In the genomic region with DNA sequence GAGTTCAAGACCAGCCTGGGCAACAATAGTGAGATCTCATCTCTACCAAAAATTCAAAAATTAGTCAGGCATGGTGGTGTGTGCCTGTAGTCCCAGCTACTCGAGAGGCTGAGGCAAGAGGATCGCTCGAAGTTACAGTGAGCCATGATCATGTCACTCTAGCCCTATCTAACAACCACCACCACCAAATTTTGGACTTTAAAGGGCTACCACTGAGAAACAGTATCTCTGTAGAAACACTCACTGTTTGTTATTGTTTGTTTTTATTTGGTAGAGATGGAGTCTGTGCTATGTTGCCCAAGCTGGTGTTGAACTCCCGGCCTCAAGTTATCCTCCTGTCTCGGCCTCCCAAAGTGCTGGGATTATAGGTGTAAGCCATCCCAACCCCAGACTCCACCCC, we compare ENCODE assay signal across 10 cellular contexts. TPM values are rescaled to one million over a fixed set of nuclear protein-coding genes. Genes with fewer than 3 reads are reported as not detected.
A peak's percentile ranks its signal among the peaks of the same experiment; 100 is the strongest.
DNase-seq lines count a peak whose midpoint lies in the region; ATAC-seq, FAIRE-seq and TF ChIP-seq lines count a peak whose summit lies in the region.
"Had no signal": no experiment of that assay in that cellular context is flagged by ENCODE, and none has a peak within 500 bp of the region (broad histone marks: within the 10 kb centered on the region; RNA-seq: fewer than 3 reads in every experiment).

No MANE protein-coding gene starts in this region.

- H3K9me3 Mint-ChIP-seq in stimulated activated naive CD8-positive, alpha-beta T cell treated with anti-CD3 and anti-CD28 coated beads, Interleukin-15, Interleukin-2, amounts not matched to agents 100 ng/mL and 50 ng/mL, for 24 hours = no peaks in the 10 kb centered on the region
- no peaks in the 10 kb centered on the region for H3K9me3 Mint-ChIP-seq in naive B cell

- CTCF ChIA-PET in GM12878 (lab: Yijun Ruan, JAX) = interaction anchor here (0.7 to 7.9 kb wide), 14 partner anchors 9 to 250 kb away, joined by 3 to 82 read pairs (median 7); no protein-coding TSS in a partner anchor

- peak overlapping the region; percentile 93 for H3K27ac Mint-ChIP-seq in stimulated activated naive CD8-positive, alpha-beta T cell treated with anti-CD3 and anti-CD28 coated beads, Interleukin-15, Interleukin-2, amounts not matched to agents 100 ng/mL and 50 ng/mL, for 24 hours
- peak overlapping the region; percentile 19 to 99 (median 87) for H3K27ac Mint-ChIP-seq in naive B cell

- H3K27me3 Mint-ChIP-seq in stimulated activated naive CD8-positive, alpha-beta T cell treated with anti-CD3 and anti-CD28 coated beads, Interleukin-15, Interleukin-2, amounts not matched to agents 100 ng/mL and 50 ng/mL, for 24 hours = no peaks in the 10 kb centered on the region
- H3K27me3 Mint-ChIP-seq in naive B cell = no peaks in the 10 kb centered on the region

- intact Hi-C loops in GM12878 (cut with micrococcal nuclease; ENCODE audit: unreplicated experiment) = loop anchor here (1.0 to 10.0 kb wide), 4 partner anchors 12 to 479 kb away; a partner anchor contains a TSS

- peak overlapping the region; percentile 44 for H3K4me2 ChIP-seq in GM12878 (ENCODE audit: control insufficient read depth, insufficient read depth)

- no peaks in the 10 kb centered on the region for H3K27me3 ChIP-seq in GM12878 (replicated peaks in 1 of 2; ENCODE audit: control insufficient read depth in 2 of 2, insufficient read depth in 2 of 2, low read length in 1 of 2)

- no TSS peak for BruUV-seq in GM12878 (replicated peaks; lab: Mats Ljungman, UMichigan)

- DNase-seq in stimulated activated naive CD8-positive, alpha-beta T cell treated with anti-CD3 and anti-CD28 coated beads, Interleukin-15, Interleukin-2, amounts not matched to agents 100 U/mL and 50 U/mL, for 24 hours = no peak
- DNase-seq in GM12878 (ENCODE audit: low read depth, low spot score) (no peak), naive B cell (no peak)
- no peak for DNase-seq in effector CD8-positive, alpha-beta T cell (lab: John Stamatoyannopoulos, UW)
- DNase-seq in stimulated activated CD4-positive, alpha-beta T cell treated with anti-CD3 and anti-CD28 coated beads, Interleukin-4, amount 100 ng/mL, for 1 hour = no peak
- DNase-seq in activated CD8-positive, alpha-beta memory T cell treated with anti-CD3 and anti-CD28 coated beads, Interleukin-2, amount 50 U/mL, for 48 hours = no peak
- DNase-seq: activated CD4-positive, CD25-positive, alpha-beta regulatory T cell treated with anti-CD3 and anti-CD28 coated beads, Interleukin-2, amount 50 U/mL, for 72 hours; NCI-H510A had no signal

- peak overlapping the region; percentile 79 for H3K4me3 Mint-ChIP-seq in stimulated activated naive CD8-positive, alpha-beta T cell treated with anti-CD3 and anti-CD28 coated beads, Interleukin-15, Interleukin-2, amounts not matched to agents 100 ng/mL and 50 ng/mL, for 24 hours
- H3K4me3 Mint-ChIP-seq in naive B cell = peak overlapping the region in 4 of 8 donors; percentile 0 to 90 (median 46)

- no peak for TF ChIP-seq CTCF in GM12878 (IDR thresholded peaks at IDR 0.05 in 2 of 3, conservative IDR thresholded peaks at IDR 0.05 in 1 of 3; ENCODE audit: control insufficient read depth in 2 of 3, extremely low read depth in 1 of 3, insufficient read depth in 1 of 3, low read depth in 3 of 3, low read length in 3 of 3)

- no peaks in the 10 kb centered on the region for H3K9me3 ChIP-seq in GM12878 (replicated peaks; ENCODE audit: control insufficient read depth, insufficient read depth, low read length)

- no peak for TF ChIP-seq EP300 in GM12878 (IDR thresholded peaks at IDR 0.05; ENCODE audit: borderline replicate concordance in 1 of 2, control insufficient read depth in 1 of 2, low read depth in 2 of 2, low read length in 2 of 2)

- H3K79me2 ChIP-seq in GM12878 (ENCODE audit: control insufficient read depth, insufficient read depth, low read length) = peaks cover 38% of the 10 kb centered on the region

- SMC1A ChIA-PET in GM12878 (lab: Charles Lee; ENCODE audit: uncharacterized antibody, unreplicated experiment) = interaction anchor here (0.5 to 8.3 kb wide), 17 partner anchors 9 to 160 kb away, joined by 3 to 226 read pairs (median 7); a partner anchor contains a TSS

- in situ Hi-C loops in GM12878 (cut with MboI) = loop anchor here (5.0 to 25.0 kb wide), 4 partner anchors 77 to 1898 kb away; a partner anchor contains a TSS

- no peak for FAIRE-seq in GM12878 (lab: Jason Lieb, UNC)

- no peak for ATAC-seq in stimulated activated naive CD8-positive, alpha-beta T cell treated with anti-CD3 and anti-CD28 coated beads, Interleukin-15, Interleukin-2, amounts not matched to agents 100 U/mL and 50 U/mL, for 24 hours
- ATAC-seq in GM12878 (no peak), naive B cell (ENCODE audit: low read depth in 2 of 2) (no peak), HG02610 (IDR thresholded peaks at IDR 0.05; ENCODE audit: unreplicated experiment) (no peak)

- H3K9ac ChIP-seq in GM12878 (ENCODE audit: control insufficient read depth, insufficient read depth, low read length) = peak overlapping the region; percentile 66

- peaks cover 21% of the 10 kb centered on the region for H3K36me3 Mint-ChIP-seq in stimulated activated naive CD8-positive, alpha-beta T cell treated with anti-CD3 and anti-CD28 coated beads, Interleukin-15, Interleukin-2, amounts not matched to agents 100 ng/mL and 50 ng/mL, for 24 hours (ENCODE audit: low read depth)
- no peaks in the 10 kb centered on the region for H3K36me3 Mint-ChIP-seq in naive B cell

- POLR2A ChIA-PET in GM12878 (lab: Charles Lee) = interaction anchor here (0.6 to 17.9 kb wide), 12 partner anchors 8 to 479 kb away, joined by 3 to 427 read pairs (median 8); a partner anchor contains a TSS

- no peak overlapping the region for H2AFZ ChIP-seq in GM12878 (ENCODE audit: control insufficient read depth, low read depth, low read length)

- TF ChIP-seq RAD21 in GM12878 (IDR thresholded peaks at IDR 0.05; ENCODE audit: insufficient read depth, low read depth, low read length) = no peak

- 77% methylated on average over 5 of the region's 5 CpGs for WGBS in GM12878 (ENCODE audit: insufficient coverage, insufficient replicate concordance, low lambda C conversion rate, missing lambda C conversion rate)

- peaks cover 45% of the 10 kb centered on the region for H3K4me1 ChIP-seq in GM12878 (ENCODE audit: control insufficient read depth, insufficient read depth, low read length)

- H3K4me3 ChIP-seq in GM12878 = peak overlapping the region; percentile 64

- no peak for TF ChIP-seq POLR2A in GM12878 (IDR thresholded peaks at IDR 0.05; ENCODE audit: low read depth, low read length)

- peaks cover 54% of the 10 kb centered on the region for H3K4me1 Mint-ChIP-seq in stimulated activated naive CD8-positive, alpha-beta T cell treated with anti-CD3 and anti-CD28 coated beads, Interleukin-15, Interleukin-2, amounts not matched to agents 100 ng/mL and 50 ng/mL, for 24 hours (ENCODE audit: low read depth)
- peaks cover 39 to 77% (median 68%) of the 10 kb centered on the region in 3 donors for H3K4me1 Mint-ChIP-seq in naive B cell

- no peaks in the 10 kb centered on the region for H3K36me3 ChIP-seq in GM12878 (ENCODE audit: control insufficient read depth in 2 of 2, insufficient read depth in 2 of 2, low read length in 1 of 2)

- H3K27ac ChIP-seq in GM12878 (ENCODE audit: control insufficient read depth, insufficient read depth) = peak overlapping the region; percentile 87

- RAD21 ChIA-PET in GM12878 (lab: Charles Lee; ENCODE audit: unreplicated experiment) = interaction anchor here (0.6 to 18.5 kb wide), 16 partner anchors 10 to 473 kb away, joined by 3 to 419 read pairs (median 6); a partner anchor contains a TSS

- no peaks in the 10 kb centered on the region for H4K20me1 ChIP-seq in GM12878 (ENCODE audit: control insufficient read depth, insufficient read depth)

RNA-seq across cellular contexts. Expression of a gene that starts 1.3 kb away (rescaled TPM):
- 10.7 and 18.0 TPM in 2 replicates for total RNA-seq in GM12878 (2013; cell fraction: nucleolus; rRNA removed)
- 54.7 and 63.4 TPM in 2 replicates for total RNA-seq in GM12878 (2014; rRNA removed)
- 12.3 and 17.1 TPM in 2 replicates for total RNA-seq in GM12878 (2014; rRNA removed; fragmentation: Illumina TruSeq; extraction: Trizol)
- 130 and 132 TPM in 2 replicates for total RNA-seq in GM12878 (2021)
- polyA plus RNA-seq in GM12878 (2011; ENCODE audit: low read depth) = 44.7 TPM
- polyA plus RNA-seq in GM12878 (2011; rRNA removed) = 50.3 and 165 TPM in 2 replicates
- 54.9 and 77.4 TPM in 2 replicates for polyA plus RNA-seq in GM12878 (2011; cell fraction: cytosol; rRNA removed)
- polyA plus RNA-seq in GM12878 (2011; cell fraction: nucleus; rRNA removed) = 56.6 and 64.5 TPM in 2 replicates
- 98.6 and 132 TPM in 2 replicates for polyA plus RNA-seq in GM12878 (2012)
- polyA plus RNA-seq in GM12878 (2014; fragmentation: Illumina TruSeq; extraction: Trizol) = 12.1 and 24.0 TPM in 2 replicates
- polyA plus RNA-seq in GM12878 (2014; fragmentation: Nextera tagmentation; extraction: Ambion mirVana) = 10 to 100 TPM in 1 of 2 experiments, 1 to 10 TPM in 1; 4.4 to 16.4 TPM
- 66.4 and 81.1 TPM in 2 replicates for polyA plus RNA-seq in GM12878 (2014; rRNA removed)
- 1 to 10 TPM; 2.8 TPM for polyA plus RNA-seq in GM12878 (2016; fragmentation: Nextera tagmentation; extraction: Ambion mirVana)
- 24.4 and 40.4 TPM in 2 replicates for polyA minus RNA-seq in GM12878 (2011; rRNA and poly(A)+ RNA removed)
- 55.5 and 60.7 TPM in 2 replicates for polyA minus RNA-seq in GM12878 (2011; cell fraction: cytosol; rRNA and poly(A)+ RNA removed)
- 18.3 and 30.3 TPM in 2 replicates for polyA minus RNA-seq in GM12878 (2011; cell fraction: nucleus; rRNA and poly(A)+ RNA removed)
- 1 to 10 TPM; 2.5 to 6.2 (median 4.6) TPM for polyA plus RNA-seq in naive B cell (ENCODE audit: low read depth in 6 of 6)

RNA-seq across cellular contexts. Expression of a gene that starts 23.6 kb away (rescaled TPM):
- total RNA-seq in GM12878 (2013; cell fraction: nucleolus; rRNA removed) = 1.4 and 2.8 TPM in 2 replicates
- total RNA-seq in GM12878 (2014; rRNA removed) (9.7 and 10.4 TPM in 2 replicates), GM12878 (2014; rRNA removed; fragmentation: Illumina TruSeq; extraction: Trizol) (10.4 and 11.8 TPM in 2 replicates), GM12878 (2021) (14.8 and 17.9 TPM in 2 replicates)
- 5.8 TPM for polyA plus RNA-seq in GM12878 (2011; ENCODE audit: low read depth)
- polyA plus RNA-seq in GM12878 (2011; rRNA removed) (6.0 and 7.3 TPM in 2 replicates), GM12878 (2014; fragmentation: Illumina TruSeq; extraction: Trizol) (14.1 and 15.9 TPM in 2 replicates), GM12878 (2014; fragmentation: Nextera tagmentation; extraction: Ambion mirVana) (1 to 10 TPM; 5.2 to 9.5 TPM), GM12878 (2014; rRNA removed) (12.1 and 12.3 TPM in 2 replicates), GM12878 (2016; fragmentation: Nextera tagmentation; extraction: Ambion mirVana) (1 to 10 TPM; 1.4 to 3.4 TPM), naive B cell (ENCODE audit: low read depth in 6 of 6) (under 1 TPM in 5 of 6 donors, not detected in 1; 0.09 to 0.71 (median 0.22) TPM)
- 7.3 and 8.6 TPM in 2 replicates for polyA plus RNA-seq in GM12878 (2011; cell fraction: cytosol; rRNA removed)
- polyA plus RNA-seq in GM12878 (2011; cell fraction: nucleus; rRNA removed) = 3.7 and 4.7 TPM in 2 replicates
- 6.4 and 8.4 TPM in 2 replicates for polyA plus RNA-seq in GM12878 (2012)
- polyA minus RNA-seq in GM12878 (2011; rRNA and poly(A)+ RNA removed) = 6.6 and 10.4 TPM in 2 replicates
- 3.1 and 4.8 TPM in 2 replicates for polyA minus RNA-seq in GM12878 (2011; cell fraction: cytosol; rRNA and poly(A)+ RNA removed)
- 2.5 and 6.2 TPM in 2 replicates for polyA minus RNA-seq in GM12878 (2011; cell fraction: nucleus; rRNA and poly(A)+ RNA removed)

RNA-seq across cellular contexts. Expression of a gene that starts 44.2 kb away (rescaled TPM):
- 1.3 and 1.8 TPM in 2 replicates for total RNA-seq in GM12878 (2013; cell fraction: nucleolus; rRNA removed)
- total RNA-seq in GM12878 (2014; rRNA removed) (0.23 and 0.27 TPM in 2 replicates), GM12878 (2014; rRNA removed; fragmentation: Illumina TruSeq; extraction: Trizol) (0.18 and 0.27 TPM in 2 replicates), GM12878 (2021) (0.35 and 0.72 TPM in 2 replicates)
- polyA plus RNA-seq in GM12878 (2011; ENCODE audit: low read depth) = 0.17 TPM
- polyA plus RNA-seq in GM12878 (2011; rRNA removed) (0.07 and 0.15 TPM in 2 replicates), GM12878 (2014; fragmentation: Illumina TruSeq; extraction: Trizol) (0.12 TPM in 1 of 2 replicates, not detected in the other), GM12878 (2014; fragmentation: Nextera tagmentation; extraction: Ambion mirVana) (under 1 TPM; 0.04 to 0.05 TPM), GM12878 (2014; rRNA removed) (0.44 and 0.58 TPM in 2 replicates), GM12878 (2016; fragmentation: Nextera tagmentation; extraction: Ambion mirVana) (under 1 TPM; 0.51 to 0.54 TPM), naive B cell (ENCODE audit: low read depth in 6 of 6) (under 1 TPM in 2 of 6 donors, not detected in 4; 0.20 to 0.38 TPM)
- 0.22 and 0.28 TPM in 2 replicates for polyA plus RNA-seq in GM12878 (2011; cell fraction: cytosol; rRNA removed)
- polyA plus RNA-seq in GM12878 (2011; cell fraction: nucleus; rRNA removed) = 0.73 and 0.76 TPM in 2 replicates
- 0.27 and 0.32 TPM in 2 replicates for polyA plus RNA-seq in GM12878 (2012)
- polyA minus RNA-seq in GM12878 (2011; rRNA and poly(A)+ RNA removed) = 1.4 and 1.8 TPM in 2 replicates
- 0.31 TPM in 1 of 2 replicates, not detected in the other for polyA minus RNA-seq in GM12878 (2011; cell fraction: cytosol; rRNA and poly(A)+ RNA removed)
- polyA minus RNA-seq in GM12878 (2011; cell fraction: nucleus; rRNA and poly(A)+ RNA removed) = 0.36 and 1.1 TPM in 2 replicates
